In genomic region chr12:101877816-101878811, GRCh38 we compare ENCODE assay signal across 8 cellular contexts. TPM values are rescaled to one million over a fixed set of nuclear protein-coding genes. Genes with fewer than 3 reads are reported as not detected.
DNase-seq lines count a peak whose midpoint lies in the region; ATAC-seq and TF ChIP-seq lines count a peak whose summit lies in the region.

No MANE protein-coding gene starts in this region.

- H3F3A ChIP-seq in SK-N-SH (replicated peaks; ENCODE audit: insufficient read depth): peaks cover 25% of the 10 kb centered on the region

- H3K4me2 ChIP-seq in SK-N-SH: peak overlapping the region; percentile 82

- no peaks in the 10 kb centered on the region for H3K9me2 ChIP-seq in SK-N-SH

- DNase-seq in AG09309 (ENCODE audit: low read depth): no peak
- DNase-seq in SK-N-SH: peak; percentile 18
- DNase-seq in endodermal cell: peak; percentile 53
- DNase-seq in middle frontal gyrus (ENCODE audit: extremely low spot score, low spot score): no peak
- no peak for DNase-seq in activated effector memory CD4-positive, alpha-beta T cell treated with anti-CD3 and anti-CD28 coated beads, Interleukin-2, amount 50 U/mL, for 16 hours

- H3K27me3 ChIP-seq in SK-N-SH (ENCODE audit: insufficient read depth) (no peaks in the 10 kb centered on the region), endodermal cell (ENCODE audit: control insufficient read depth, insufficient read depth, low read length, poor library complexity, severe bottlenecking) (peaks cover 12% of the 10 kb centered on the region), mucosa of stomach (ENCODE audit: control insufficient read depth, insufficient read depth, low read length) (no peaks in the 10 kb centered on the region)

- H2AFZ ChIP-seq in SK-N-SH (ENCODE audit: low read depth): peak overlapping the region; percentile 97

- H3K4me3 Mint-ChIP-seq in endodermal cell: peak overlapping the region; percentile 73

- H3K9ac ChIP-seq in SK-N-SH (peak overlapping the region; percentile 90), endodermal cell (ENCODE audit: extremely low read depth, low read length, poor library complexity, severe bottlenecking) (peak overlapping the region; percentile 55), mucosa of stomach (ENCODE audit: low read length) (peak overlapping the region; percentile 92)

- H3K79me2 ChIP-seq in SK-N-SH (ENCODE audit: insufficient read depth): peaks cover 53% of the 10 kb centered on the region

- peaks cover 2 to 14% of the 10 kb centered on the region in 2 experiments; a peak in 2 of 4 replicates for H3K4me1 ChIP-seq in SK-N-SH (ENCODE audit: control insufficient read depth in 1 of 2, insufficient read depth in 2 of 2, low read depth in 1 of 2, low read length in 1 of 2)
- H3K4me1 ChIP-seq in endodermal cell (ENCODE audit: control insufficient read depth, insufficient read depth, low read length): no peaks in the 10 kb centered on the region
- H3K4me1 ChIP-seq in mucosa of stomach (ENCODE audit: control insufficient read depth, insufficient read depth, low read length): no peaks in the 10 kb centered on the region

- H4K20me1 ChIP-seq in SK-N-SH (ENCODE audit: insufficient read depth): no peaks in the 10 kb centered on the region

- ATAC-seq in GM18868 (IDR thresholded peaks at IDR 0.05; ENCODE audit: unreplicated experiment) (peak; percentile 16), HG03095 (IDR thresholded peaks at IDR 0.05; ENCODE audit: unreplicated experiment) (peak; percentile 11)

- H3K27ac ChIP-seq in SK-N-SH (ENCODE audit: low read depth in 2 of 2, low read length in 1 of 2) (peak overlapping the region in 1 of 2 experiments; percentile 88; a peak in 2 of 4 replicates), endodermal cell (ENCODE audit: low read depth, low read length) (no peak overlapping the region)

- no peaks in the 10 kb centered on the region for H3K36me3 Mint-ChIP-seq in endodermal cell (ENCODE audit: low read depth)

- H3K9me3 ChIP-seq in SK-N-SH (no peaks in the 10 kb centered on the region), endodermal cell (ENCODE audit: control insufficient read depth, low read length) (no peaks in the 10 kb centered on the region), mucosa of stomach (ENCODE audit: control insufficient read depth, low read length) (no peaks in the 10 kb centered on the region)

- no peak for TF ChIP-seq EP300 in SK-N-SH (IDR thresholded peaks at IDR 0.05; ENCODE audit: borderline replicate concordance in 1 of 2, low read depth in 1 of 2, low read length in 1 of 2)

- CTCF ChIA-PET in SK-N-SH (lab: Yijun Ruan, JAX): no interaction called here

- H3K4me1 Mint-ChIP-seq in endodermal cell: peaks cover 4% of the 10 kb centered on the region

- H3K36me3 ChIP-seq in SK-N-SH (replicated peaks in 1 of 2; ENCODE audit: control insufficient read depth in 1 of 2, insufficient read depth in 2 of 2, low read length in 1 of 2) (no peaks in the 10 kb centered on the region), endodermal cell (ENCODE audit: control insufficient read depth, insufficient read depth, low read length) (no peaks in the 10 kb centered on the region), mucosa of stomach (ENCODE audit: control insufficient read depth, insufficient read depth, low read length) (no peaks in the 10 kb centered on the region)

- peak overlapping the region; percentile 99 for H3K4me3 ChIP-seq in AG09309 (ENCODE audit: control insufficient read depth, low read depth, low read length)
- peak overlapping the region; percentile 63 to 85 for H3K4me3 ChIP-seq in SK-N-SH (ENCODE audit: low read depth in 2 of 2, low read length in 1 of 2)
- H3K4me3 ChIP-seq in endodermal cell (ENCODE audit: low read length): peak overlapping the region; percentile 81
- H3K4me3 ChIP-seq in mucosa of stomach (ENCODE audit: low read length): peak overlapping the region; percentile 75

- no peak for TF ChIP-seq RAD21 in SK-N-SH (IDR thresholded peaks at IDR 0.05; ENCODE audit: low read length)

- H3K9me3 Mint-ChIP-seq in endodermal cell: no peaks in the 10 kb centered on the region

- WGBS in SK-N-SH (ENCODE audit: low lambda C conversion rate): 16% methylated on average over 26 of the region's 31 CpGs
- WGBS in endodermal cell (ENCODE audit: insufficient coverage in 1 of 2, insufficient read length in 1 of 2), 2 experiments: 21 to 48% methylated on average over 9 to 31 of the region's 31 CpGs

- peaks cover 13% of the 10 kb centered on the region for H3K27me3 Mint-ChIP-seq in endodermal cell (ENCODE audit: insufficient read depth)

- H3K27ac Mint-ChIP-seq in endodermal cell: peak overlapping the region; percentile 79

- POLR2A ChIA-PET in SK-N-SH (lab: Yijun Ruan, JAX): no interaction called here

- no peak for TF ChIP-seq CTCF in AG09309 (IDR thresholded peaks at IDR 0.05; ENCODE audit: control insufficient read depth, insufficient read depth, low read depth, low read length, missing control alignments)
- no peak for TF ChIP-seq CTCF in SK-N-SH (IDR thresholded peaks at IDR 0.05)
- no peak for TF ChIP-seq CTCF in endodermal cell (conservative IDR thresholded peaks at IDR 0.05)

TF ChIP-seq in SK-N-SH, 30 proteins besides CTCF, POLR2A, EP300 and RAD21:
- no peak for TF ChIP-seq JUND (IDR thresholded peaks at IDR 0.05)
- TF ChIP-seq SIN3A (IDR thresholded peaks at IDR 0.05; ENCODE audit: borderline replicate concordance, low read depth, low read length): 0 out of 2 replicates have a peak, but pooled peaks have one; percentile 7
TF ChIP-seq in SK-N-SH: peak in this region for 1.

RNA-seq across cellular contexts. Expression of gene DRAM1, which starts 0.7 kb away (rescaled TPM):
- 37.4 and 61.1 TPM in 2 replicates for polyA plus RNA-seq in SK-N-SH (2012; rRNA removed)
- 63.1 and 64.3 TPM in 2 replicates for polyA plus RNA-seq in SK-N-SH (2012; cell fraction: cytosol; rRNA removed)
- 23.4 and 39.3 TPM in 2 replicates for polyA plus RNA-seq in SK-N-SH (2012; cell fraction: nucleus; rRNA removed)
- total RNA-seq in endodermal cell: 1 to 10 TPM in 1 of 2 donors, under 1 TPM in 1; 0.91 to 1.3 TPM
- 3.5 TPM for polyA plus RNA-seq in endodermal cell (2013, experiment 1 of 2)
- 3.1 TPM for polyA plus RNA-seq in endodermal cell (2013, experiment 2 of 2)

RNA-seq across cellular contexts. Expression of gene GNPTAB, which starts 47.4 kb away (rescaled TPM):
- polyA plus RNA-seq in SK-N-SH (2012; rRNA removed): 18.8 and 25.1 TPM in 2 replicates
- polyA plus RNA-seq in SK-N-SH (2012; cell fraction: cytosol; rRNA removed): 28.2 and 31.7 TPM in 2 replicates
- 12.1 and 21.7 TPM in 2 replicates for polyA plus RNA-seq in SK-N-SH (2012; cell fraction: nucleus; rRNA removed)
- 10 to 100 TPM; 27.8 to 30.5 TPM for total RNA-seq in endodermal cell
- polyA plus RNA-seq in endodermal cell (2013, experiment 1 of 2): 14.4 TPM
- 13.5 TPM for polyA plus RNA-seq in endodermal cell (2013, experiment 2 of 2)

Comparison
In these comparisons a context has a peak if more than half of its experiments do, and no peak if none do; other contexts are left out.
1. DNase-seq: peak in SK-N-SH (single experiment) and endodermal cell (single experiment); none in AG09309 (single experiment), middle frontal gyrus (single experiment) and activated effector memory CD4-positive, alpha-beta T cell treated with anti-CD3 and anti-CD28 coated beads, Interleukin-2, amount 50 U/mL, for 16 hours (single experiment).
2. Peak in every context shown above with its lines, with median percentiles within 50 percentile points of each other: H3K4me3 ChIP-seq and H3K9ac ChIP-seq.